Comparison of ENCODE assay signal across 1 cellular context in the genomic region with DNA sequence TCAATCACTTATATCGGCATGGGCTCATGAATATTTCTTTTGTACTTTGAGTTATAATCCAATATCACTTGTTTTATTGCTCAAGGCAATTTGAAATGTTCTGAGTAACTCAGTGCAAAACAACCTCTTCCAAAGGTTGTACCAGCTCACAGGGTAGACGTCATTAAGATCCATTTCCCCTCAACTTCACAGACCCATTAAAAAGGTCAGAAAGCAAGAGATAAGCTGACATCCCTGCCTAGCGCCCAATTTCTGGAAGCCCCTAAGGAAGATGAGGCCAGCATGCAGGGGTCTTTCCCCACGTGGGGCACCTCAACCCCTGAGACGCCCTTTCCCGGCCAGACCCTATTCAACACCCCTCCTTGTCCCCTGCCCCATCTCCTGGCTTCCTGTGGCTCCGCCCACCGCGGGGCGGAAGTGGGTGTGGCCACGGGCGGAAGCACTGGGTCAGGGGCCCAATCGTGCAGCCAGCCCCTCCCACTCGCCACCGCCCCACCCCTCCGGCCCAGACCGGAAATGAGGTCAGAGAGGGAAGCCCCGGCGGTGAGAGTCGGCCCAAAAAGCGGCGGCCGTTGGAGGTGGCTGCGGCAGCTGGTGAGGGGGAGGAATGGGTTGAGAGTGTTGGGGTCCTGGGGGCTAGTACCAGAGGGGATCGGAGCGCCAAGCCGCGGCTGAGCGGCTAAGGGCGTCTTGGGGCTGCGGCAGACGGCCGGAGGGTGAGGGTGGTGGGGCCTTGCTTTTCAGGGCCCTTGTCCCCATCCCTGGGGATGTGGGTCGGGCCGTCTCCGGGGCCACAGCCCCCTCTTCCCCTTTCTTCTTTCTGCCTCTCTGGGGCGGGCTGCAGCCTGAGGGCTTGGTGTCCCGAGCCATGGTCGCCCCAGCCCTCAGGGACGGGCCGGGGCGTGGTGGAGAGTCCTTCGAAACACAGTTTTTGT.
A peak's percentile ranks its signal among the peaks of the same experiment; 100 is the strongest.
TF ChIP-seq lines count a peak whose summit lies in the region.

TSS of gene GPATCH2L (plus strand) at position 525 of the 935 bp plus-strand sequence. CDS start 2,442 bp downstream, outside the sequence.

TF ChIP-seq in HepG2, 621 proteins besides CTCF, POLR2A, EP300 and RAD21 (continued from another document and continues in another):
- TF ChIP-seq ZSCAN31 (CRISPR knock-in tag; IDR thresholded peaks at IDR 0.05; ENCODE audit: low read depth): no peak
- no peak for TF ChIP-seq SIX4 (CRISPR knock-in tag; IDR thresholded peaks at IDR 0.05)
- TF ChIP-seq, protein P1, sequence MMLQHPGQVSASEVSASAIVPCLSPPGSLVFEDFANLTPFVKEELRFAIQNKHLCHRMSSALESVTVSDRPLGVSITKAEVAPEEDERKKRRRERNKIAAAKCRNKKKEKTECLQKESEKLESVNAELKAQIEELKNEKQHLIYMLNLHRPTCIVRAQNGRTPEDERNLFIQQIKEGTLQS (CRISPR knock-in tag; IDR thresholded peaks at IDR 0.05): 0 out of 2 replicates have a peak, but pooled peaks have one; percentile 23
- TF ChIP-seq PAF1 (CRISPR knock-in tag; IDR thresholded peaks at IDR 0.05): no peak
- TF ChIP-seq THAP9 (CRISPR knock-in tag; IDR thresholded peaks at IDR 0.05; ENCODE audit: borderline replicate concordance): no peak
- no peak for TF ChIP-seq ZFP37 (CRISPR knock-in tag; IDR thresholded peaks at IDR 0.05; ENCODE audit: borderline replicate concordance)
- no peak for TF ChIP-seq ARID3A (IDR thresholded peaks at IDR 0.05; ENCODE audit: low read depth, low read length)
- TF ChIP-seq, protein P2, sequence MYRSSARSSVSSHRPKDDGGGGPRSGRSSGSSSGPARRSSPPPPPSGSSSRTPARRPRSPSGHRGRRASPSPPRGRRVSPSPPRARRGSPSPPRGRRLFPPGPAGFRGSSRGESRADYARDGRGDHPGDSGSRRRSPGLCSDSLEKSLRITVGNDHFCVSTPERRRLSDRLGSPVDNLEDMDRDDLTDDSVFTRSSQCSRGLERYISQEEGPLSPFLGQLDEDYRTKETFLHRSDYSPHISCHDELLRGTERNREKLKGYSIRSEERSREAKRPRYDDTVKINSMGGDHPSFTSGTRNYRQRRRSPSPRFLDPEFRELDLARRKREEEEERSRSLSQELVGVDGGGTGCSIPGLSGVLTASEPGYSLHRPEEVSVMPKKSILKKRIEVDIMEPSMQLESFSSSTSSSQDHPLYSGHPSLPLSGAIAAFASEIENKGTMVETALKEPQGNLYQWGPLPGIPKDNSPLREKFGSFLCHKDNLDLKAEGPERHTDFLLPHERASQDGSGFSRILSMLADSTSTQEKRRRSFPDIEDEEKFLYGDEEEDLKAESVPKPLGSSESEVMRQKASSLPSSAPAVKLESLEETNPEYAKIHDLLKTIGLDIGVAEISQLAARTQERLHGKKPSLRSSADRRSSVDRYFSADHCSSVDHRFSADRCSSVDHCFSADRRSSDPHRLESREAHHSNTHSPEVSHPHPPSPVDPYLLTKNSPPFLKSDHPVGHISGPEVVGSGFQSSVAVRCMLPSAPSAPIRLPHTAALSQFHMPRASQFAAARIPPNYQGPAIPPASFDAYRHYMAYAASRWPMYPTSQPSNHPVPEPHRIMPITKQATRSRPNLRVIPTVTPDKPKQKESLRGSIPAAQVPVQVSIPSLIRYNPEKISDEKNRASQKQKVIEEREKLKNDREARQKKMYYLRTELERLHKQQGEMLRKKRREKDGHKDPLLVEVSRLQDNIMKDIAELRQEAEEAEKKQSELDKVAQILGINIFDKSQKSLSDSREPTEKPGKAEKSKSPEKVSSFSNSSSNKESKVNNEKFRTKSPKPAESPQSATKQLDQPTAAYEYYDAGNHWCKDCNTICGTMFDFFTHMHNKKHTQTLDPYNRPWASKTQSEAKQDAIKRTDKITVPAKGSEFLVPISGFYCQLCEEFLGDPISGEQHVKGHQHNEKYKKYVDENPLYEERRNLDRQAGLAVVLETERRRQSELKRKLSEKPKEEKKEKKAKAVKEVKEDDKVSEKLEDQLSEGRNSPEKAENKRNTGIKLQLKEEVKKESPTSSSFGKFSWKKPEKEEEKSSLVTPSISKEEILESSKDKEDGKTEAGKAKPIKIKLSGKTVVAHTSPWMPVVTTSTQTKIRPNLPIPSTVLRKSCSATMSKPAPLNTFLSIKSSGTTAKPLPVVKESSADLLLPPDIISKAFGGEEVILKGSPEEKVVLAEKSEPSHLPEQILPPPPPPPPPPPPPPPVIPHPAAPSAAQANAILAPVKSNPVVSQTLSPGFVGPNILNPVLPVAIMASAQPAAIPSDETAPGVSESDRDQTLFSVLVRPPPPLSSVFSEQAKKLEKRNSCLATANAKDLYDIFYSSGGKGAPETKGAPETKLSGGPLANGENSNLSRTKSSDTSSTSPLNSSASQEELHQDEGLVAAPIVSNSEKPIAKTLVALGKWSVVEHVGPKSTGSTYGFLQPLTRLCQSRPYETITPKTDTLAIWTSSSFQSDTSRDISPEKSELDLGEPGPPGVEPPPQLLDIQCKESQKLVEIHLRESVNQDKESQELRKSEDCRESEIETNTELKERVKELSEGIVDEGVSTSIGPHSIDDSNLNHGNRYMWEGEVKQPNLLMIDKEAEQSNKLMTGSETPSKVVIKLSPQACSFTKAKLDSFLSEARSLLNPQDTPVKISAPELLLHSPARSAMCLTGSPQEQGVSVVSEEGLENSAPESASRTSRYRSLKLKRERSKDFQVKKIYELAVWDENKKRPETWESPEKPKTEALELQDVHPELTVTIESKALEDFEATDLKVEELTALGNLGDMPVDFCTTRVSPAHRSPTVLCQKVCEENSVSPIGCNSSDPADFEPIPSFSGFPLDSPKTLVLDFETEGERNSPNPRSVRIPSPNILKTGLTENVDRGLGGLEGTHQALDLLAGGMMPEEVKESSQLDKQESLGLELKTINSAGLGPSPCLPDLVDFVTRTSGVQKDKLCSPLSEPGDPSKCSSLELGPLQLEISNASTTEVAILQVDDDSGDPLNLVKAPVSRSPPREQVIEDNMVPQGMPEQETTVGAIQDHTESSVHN (CRISPR knock-in tag; IDR thresholded peaks at IDR 0.05): no peak
- no peak for TF ChIP-seq ZNF772 (CRISPR knock-in tag; IDR thresholded peaks at IDR 0.05)
- TF ChIP-seq ZNF326 (CRISPR knock-in tag; IDR thresholded peaks at IDR 0.05; ENCODE audit: borderline replicate concordance): no peak
- no peak for TF ChIP-seq MTA3 (CRISPR knock-in tag; IDR thresholded peaks at IDR 0.05)
- no peak for TF ChIP-seq FOXA3 (CRISPR knock-in tag; IDR thresholded peaks at IDR 0.05)
- no peak for TF ChIP-seq FOXJ3 (CRISPR knock-in tag; IDR thresholded peaks at IDR 0.05; ENCODE audit: borderline replicate concordance)
- no peak for TF ChIP-seq ZNF367 (CRISPR knock-in tag; IDR thresholded peaks at IDR 0.05; ENCODE audit: borderline replicate concordance)
- TF ChIP-seq, protein P3, sequence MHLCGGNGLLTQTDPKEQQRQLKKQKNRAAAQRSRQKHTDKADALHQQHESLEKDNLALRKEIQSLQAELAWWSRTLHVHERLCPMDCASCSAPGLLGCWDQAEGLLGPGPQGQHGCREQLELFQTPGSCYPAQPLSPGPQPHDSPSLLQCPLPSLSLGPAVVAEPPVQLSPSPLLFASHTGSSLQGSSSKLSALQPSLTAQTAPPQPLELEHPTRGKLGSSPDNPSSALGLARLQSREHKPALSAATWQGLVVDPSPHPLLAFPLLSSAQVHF (CRISPR knock-in tag; IDR thresholded peaks at IDR 0.05): no peak
- TF ChIP-seq PCBP1 (IDR thresholded peaks at IDR 0.05; ENCODE audit: borderline replicate concordance, low read depth, low read length): 0 out of 2 replicates have a peak, but pooled peaks have one; percentile 57
- no peak for TF ChIP-seq PRDM15 (CRISPR knock-in tag; IDR thresholded peaks at IDR 0.05)
- no peak for TF ChIP-seq TOPORS (CRISPR knock-in tag; IDR thresholded peaks at IDR 0.05)
- no peak for TF ChIP-seq NCOA2 (CRISPR knock-in tag; IDR thresholded peaks at IDR 0.05)
- TF ChIP-seq, protein P4, sequence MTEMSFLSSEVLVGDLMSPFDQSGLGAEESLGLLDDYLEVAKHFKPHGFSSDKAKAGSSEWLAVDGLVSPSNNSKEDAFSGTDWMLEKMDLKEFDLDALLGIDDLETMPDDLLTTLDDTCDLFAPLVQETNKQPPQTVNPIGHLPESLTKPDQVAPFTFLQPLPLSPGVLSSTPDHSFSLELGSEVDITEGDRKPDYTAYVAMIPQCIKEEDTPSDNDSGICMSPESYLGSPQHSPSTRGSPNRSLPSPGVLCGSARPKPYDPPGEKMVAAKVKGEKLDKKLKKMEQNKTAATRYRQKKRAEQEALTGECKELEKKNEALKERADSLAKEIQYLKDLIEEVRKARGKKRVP (CRISPR knock-in tag; IDR thresholded peaks at IDR 0.05): no peak
- no peak for TF ChIP-seq ZNF614 (CRISPR knock-in tag; IDR thresholded peaks at IDR 0.05; ENCODE audit: borderline replicate concordance)
- peak; percentile 95 for TF ChIP-seq ZNF317 (CRISPR knock-in tag; IDR thresholded peaks at IDR 0.05)
- peak; percentile 83 for TF ChIP-seq SRSF1 (optimal IDR thresholded peaks at IDR 0.05; ENCODE audit: low read depth, low read length)
- TF ChIP-seq KDM6A (CRISPR knock-in tag; IDR thresholded peaks at IDR 0.05; ENCODE audit: low read depth): no peak
- TF ChIP-seq, protein P5, sequence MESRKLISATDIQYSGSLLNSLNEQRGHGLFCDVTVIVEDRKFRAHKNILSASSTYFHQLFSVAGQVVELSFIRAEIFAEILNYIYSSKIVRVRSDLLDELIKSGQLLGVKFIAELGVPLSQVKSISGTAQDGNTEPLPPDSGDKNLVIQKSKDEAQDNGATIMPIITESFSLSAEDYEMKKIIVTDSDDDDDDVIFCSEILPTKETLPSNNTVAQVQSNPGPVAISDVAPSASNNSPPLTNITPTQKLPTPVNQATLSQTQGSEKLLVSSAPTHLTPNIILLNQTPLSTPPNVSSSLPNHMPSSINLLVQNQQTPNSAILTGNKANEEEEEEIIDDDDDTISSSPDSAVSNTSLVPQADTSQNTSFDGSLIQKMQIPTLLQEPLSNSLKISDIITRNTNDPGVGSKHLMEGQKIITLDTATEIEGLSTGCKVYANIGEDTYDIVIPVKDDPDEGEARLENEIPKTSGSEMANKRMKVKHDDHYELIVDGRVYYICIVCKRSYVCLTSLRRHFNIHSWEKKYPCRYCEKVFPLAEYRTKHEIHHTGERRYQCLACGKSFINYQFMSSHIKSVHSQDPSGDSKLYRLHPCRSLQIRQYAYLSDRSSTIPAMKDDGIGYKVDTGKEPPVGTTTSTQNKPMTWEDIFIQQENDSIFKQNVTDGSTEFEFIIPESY (CRISPR knock-in tag; IDR thresholded peaks at IDR 0.05): no peak
- 0 out of 2 replicates have a peak, but pooled peaks have one; percentile 26 for TF ChIP-seq PAX8 (CRISPR knock-in tag; IDR thresholded peaks at IDR 0.05; ENCODE audit: borderline replicate concordance)
- TF ChIP-seq, protein P6, sequence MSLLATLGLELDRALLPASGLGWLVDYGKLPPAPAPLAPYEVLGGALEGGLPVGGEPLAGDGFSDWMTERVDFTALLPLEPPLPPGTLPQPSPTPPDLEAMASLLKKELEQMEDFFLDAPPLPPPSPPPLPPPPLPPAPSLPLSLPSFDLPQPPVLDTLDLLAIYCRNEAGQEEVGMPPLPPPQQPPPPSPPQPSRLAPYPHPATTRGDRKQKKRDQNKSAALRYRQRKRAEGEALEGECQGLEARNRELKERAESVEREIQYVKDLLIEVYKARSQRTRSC (CRISPR knock-in tag; IDR thresholded peaks at IDR 0.05; ENCODE audit: low read depth): no peak
- TF ChIP-seq ZFP36 (IDR thresholded peaks at IDR 0.05; ENCODE audit: borderline replicate concordance, low read depth, low read length, partially characterized antibody): no peak
- TF ChIP-seq ARNT2 (CRISPR knock-in tag; IDR thresholded peaks at IDR 0.05; ENCODE audit: low read depth): no peak
